ENCODE assay signal across 16 cellular contexts in the genomic region with DNA sequence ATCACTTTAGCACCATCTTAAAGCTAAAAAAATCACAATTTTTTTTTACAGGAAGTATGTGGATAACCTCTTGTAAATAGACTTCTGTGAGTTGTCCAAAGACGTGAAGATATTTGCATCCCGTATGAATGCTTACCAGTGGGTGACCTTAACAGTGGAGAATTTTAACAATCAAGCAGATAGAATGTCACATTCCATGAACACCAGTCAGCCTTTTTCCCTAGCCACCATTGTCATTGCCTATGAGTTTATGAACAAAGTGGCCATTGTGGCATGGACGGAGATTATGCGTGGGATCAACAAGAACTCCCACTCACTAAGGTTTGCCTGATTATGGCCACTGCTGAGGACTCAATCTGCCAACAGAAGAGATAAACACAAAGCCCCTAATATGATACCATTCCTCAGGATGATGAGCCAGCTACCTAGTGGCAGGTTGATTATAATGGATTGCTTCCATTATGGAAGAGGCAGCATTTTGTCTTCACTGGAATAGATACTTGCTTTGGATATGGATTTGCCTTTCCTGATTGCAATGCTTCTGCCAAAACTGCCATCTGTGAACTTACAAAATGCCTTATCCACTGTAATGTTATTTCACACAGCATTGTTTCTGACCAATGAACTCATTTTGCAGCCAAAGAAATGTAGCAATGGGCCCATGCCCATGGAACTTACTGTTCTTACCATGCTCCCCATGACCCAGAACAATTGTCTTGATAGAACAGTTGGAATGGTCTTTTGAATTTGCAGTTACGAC.
"Had no signal": no experiment of that assay in that cellular context is flagged by ENCODE, and none has a peak within 500 bp of the region (broad histone marks: within the 10 kb centered on the region; RNA-seq: fewer than 3 reads in every experiment).

No MANE protein-coding gene starts in this region.

- H3K27ac ChIP-seq: adrenal gland, ascending aorta, breast epithelium, foreskin keratinocyte, left lung, right lobe of liver, skin epidermis, tibial artery had no signal

- ATAC-seq: activated T-helper 17 cell treated with anti-CD3 and anti-CD28 coated beads, Interleukin-2, amount 50 U/mL, for 72 hours; foreskin keratinocyte; left lung; right lobe of liver had no signal

- H3K36me3 ChIP-seq: adrenal gland, ascending aorta, breast epithelium, left lung, right lobe of liver, tibial artery had no signal

- DNase-seq: activated naive CD4-positive, alpha-beta T cell; activated T-cell treated with anti-CD3 and anti-CD28 coated beads, Interleukin-2, amount 50 U/mL, for 24 hours; adrenal gland; cortex of kidney; foreskin keratinocyte; immature natural killer cell; left lung; nucleus accumbens; posterior cingulate gyrus; right lobe of liver; stimulated activated CD4-positive, alpha-beta T cell treated with anti-CD3 and anti-CD28 coated beads, Interleukin-1b, Interleukin-23, amount 100 ng/mL, for 48 hours; tibial artery had no signal

- H3K4me3 ChIP-seq: adrenal gland, ascending aorta, breast epithelium, left lung, right lobe of liver, skin epidermis, tibial artery had no signal

- H3K27me3 ChIP-seq: adrenal gland, ascending aorta, breast epithelium, foreskin keratinocyte, left lung, right lobe of liver, tibial artery had no signal

- H3K9me3 ChIP-seq: adrenal gland, ascending aorta, breast epithelium, left lung, right lobe of liver, tibial artery had no signal

- H3K4me1 ChIP-seq: adrenal gland, ascending aorta, breast epithelium, foreskin keratinocyte, left lung, right lobe of liver, tibial artery had no signal
